ENCODE assay signal across 8 cellular contexts in the genomic region with DNA sequence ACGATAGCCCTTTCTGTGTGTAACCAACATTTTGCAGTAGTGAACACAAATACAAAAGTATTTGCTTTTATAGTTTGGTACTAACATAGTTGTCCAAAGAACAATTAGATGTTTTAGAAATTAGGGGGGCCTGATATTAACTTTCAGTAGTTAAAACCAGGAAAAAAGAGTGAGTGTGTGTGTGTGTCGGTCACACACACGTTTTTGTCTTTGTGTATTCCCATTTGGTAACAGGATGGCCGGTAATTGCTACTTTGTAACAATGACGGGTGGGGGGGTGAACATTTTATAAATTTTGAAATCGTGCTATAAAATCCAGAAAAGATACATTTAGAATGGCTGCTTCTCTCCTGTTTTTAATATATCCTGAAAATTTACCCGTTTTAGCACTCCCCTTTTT. TPM values are rescaled to one million over a fixed set of nuclear protein-coding genes. Genes with fewer than 3 reads are reported as not detected.
A peak's percentile ranks its signal among the peaks of the same experiment; 100 is the strongest.
DNase-seq lines count a peak whose midpoint lies in the region; ATAC-seq and TF ChIP-seq lines count a peak whose summit lies in the region.

No MANE protein-coding gene starts in this region.

- DNase-seq in cardiac fibroblast (ENCODE audit: low read depth in 2 of 2) (no peak), NCI-H1694 treated with DMSO at 0.1 percent for 48 hours (lab: John Stamatoyannopoulos, UW) (no peak), AG08396 (ENCODE audit: low spot score) (no peak)
- no peak for DNase-seq in stimulated activated naive CD4-positive, alpha-beta T cell (lab: John Stamatoyannopoulos, UW)

- no peaks in the 10 kb centered on the region for H3K27me3 ChIP-seq in ACC112 (ENCODE audit: insufficient read depth, low read length)
- H3K27me3 ChIP-seq in HUES64 (ENCODE audit: insufficient read depth, low read length): peaks cover 3% of the 10 kb centered on the region; the same call in 1 of the 2 replicates
- no peaks in the 10 kb centered on the region for H3K27me3 ChIP-seq in mucosa of stomach (ENCODE audit: control insufficient read depth, insufficient read depth, low read length)

- H3K9ac ChIP-seq in HUES64 (ENCODE audit: low read depth, low read length) (peak overlapping the region; percentile 94; the same call in 1 of the 2 replicates), mucosa of stomach (ENCODE audit: low read length) (peak overlapping the region; percentile 51)

- WGBS in HUES64: 15% methylated on average over 6 of the region's 7 CpGs

- peaks cover 62% of the 10 kb centered on the region for H3K79me2 ChIP-seq in ACC112 (ENCODE audit: control insufficient read depth, insufficient read depth, low read length, unreplicated experiment)

- H3K9me3 ChIP-seq in HUES64 (ENCODE audit: insufficient read depth, low read depth, low read length) (no peaks in the 10 kb centered on the region), mucosa of stomach (ENCODE audit: control insufficient read depth, low read length) (no peaks in the 10 kb centered on the region)

- no peak for ATAC-seq in HG03159 (IDR thresholded peaks at IDR 0.05; ENCODE audit: unreplicated experiment)

- H3K36me3 ChIP-seq in ACC112 (ENCODE audit: insufficient read depth, low read length) (no peaks in the 10 kb centered on the region), HUES64 (ENCODE audit: insufficient read depth, low read length) (no peaks in the 10 kb centered on the region), mucosa of stomach (ENCODE audit: control insufficient read depth, insufficient read depth, low read length) (no peaks in the 10 kb centered on the region)

- no peak overlapping the region for H2AFZ ChIP-seq in ACC112 (ENCODE audit: low read length, unreplicated experiment)

- H3K4me1 ChIP-seq in ACC112 (ENCODE audit: control insufficient read depth, insufficient read depth, low read length, unreplicated experiment): peaks cover 7% of the 10 kb centered on the region
- peaks cover 8% of the 10 kb centered on the region; the same call in 1 of the 2 replicates for H3K4me1 ChIP-seq in HUES64 (ENCODE audit: insufficient read depth, low read length)
- H3K4me1 ChIP-seq in mucosa of stomach (ENCODE audit: control insufficient read depth, insufficient read depth, low read length): peaks cover 10% of the 10 kb centered on the region

- H3K4me3 ChIP-seq in ACC112 (ENCODE audit: low read depth, low read length) (peak overlapping the region; percentile 96), HUES64 (ENCODE audit: low read length) (peak overlapping the region; percentile 91), cardiac fibroblast (replicated peaks in 1 of 2; ENCODE audit: low read depth in 2 of 2, low read length in 2 of 2) (peak overlapping the region; percentile 96 to 98), mucosa of stomach (ENCODE audit: low read length) (peak overlapping the region; percentile 100)

- TF ChIP-seq CTCF in cardiac fibroblast (IDR thresholded peaks at IDR 0.05; ENCODE audit: low read depth, low read length): no peak

- H3K27ac ChIP-seq in ACC112 (ENCODE audit: low read depth, low read length): peak overlapping the region; percentile 92
- H3K27ac ChIP-seq in HUES64 (ENCODE audit: low read depth, low read length): 0 out of 2 replicates have a peak overlapping the region, but pooled peaks have one; percentile 2

RNA-seq across cellular contexts. Expression of gene PPIG, which starts 1.5 kb away (rescaled TPM):
- 53.6 TPM for polyA plus RNA-seq in HUES64 (2013, experiment 1 of 2)
- 56.9 TPM for polyA plus RNA-seq in HUES64 (2013, experiment 2 of 2)

RNA-seq across cellular contexts. Expression of gene FASTKD1, which starts 12.0 kb away (rescaled TPM):
- 36.0 TPM for polyA plus RNA-seq in HUES64 (2013, experiment 1 of 2)
- polyA plus RNA-seq in HUES64 (2013, experiment 2 of 2): 34.7 TPM
